9 cellular contexts compared by ENCODE assay signal in the genomic region with DNA sequence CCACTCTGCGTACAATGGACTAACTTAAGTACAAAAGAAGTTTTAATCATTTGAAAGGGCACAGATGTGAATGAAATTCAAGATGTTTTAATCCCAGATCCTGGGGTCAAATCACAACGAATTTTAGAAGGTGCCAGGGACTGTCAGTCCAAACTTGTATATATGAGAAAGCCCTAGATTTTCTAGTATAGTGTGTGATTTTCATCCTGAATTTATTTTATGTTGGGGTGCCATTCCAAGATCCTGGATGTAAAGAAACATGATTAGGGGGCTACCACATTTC.
DNase-seq lines count a peak whose midpoint lies in the region; ATAC-seq and TF ChIP-seq lines count a peak whose summit lies in the region.
"Had no signal": no experiment of that assay in that cellular context is flagged by ENCODE, and none has a peak within 500 bp of the region (broad histone marks: within the 10 kb centered on the region; RNA-seq: fewer than 3 reads in every experiment).

No MANE protein-coding gene starts in this region.

- peak overlapping the region; percentile 73 for H3K27ac ChIP-seq in lower lobe of right lung

- H3K27me3 ChIP-seq in lower lobe of right lung (ENCODE audit: low read depth): no peaks in the 10 kb centered on the region

- ATAC-seq in lower lobe of right lung (no peak), HG02884 (IDR thresholded peaks at IDR 0.05; ENCODE audit: unreplicated experiment) (no peak)

- no peaks in the 10 kb centered on the region for H3K9me3 Mint-ChIP-seq in activated naive CD4-positive, alpha-beta T cell treated with anti-CD3 and anti-CD28 coated beads, Interleukin-2, amount 50 U/mL, for 24 hours
- H3K9me3 Mint-ChIP-seq in activated naive CD8-positive, alpha-beta T cell treated with anti-CD3 and anti-CD28 coated beads for 36 hours: no peaks in the 10 kb centered on the region
- no peaks in the 10 kb centered on the region for H3K9me3 Mint-ChIP-seq in type B pancreatic cell

- peaks cover 57% of the 10 kb centered on the region for H3K4me1 ChIP-seq in lower lobe of right lung

- peak overlapping the region; percentile 100 for H3K27ac Mint-ChIP-seq in activated naive CD4-positive, alpha-beta T cell treated with anti-CD3 and anti-CD28 coated beads, Interleukin-2, amount 50 U/mL, for 24 hours
- peak overlapping the region; percentile 94 for H3K27ac Mint-ChIP-seq in activated naive CD8-positive, alpha-beta T cell treated with anti-CD3 and anti-CD28 coated beads for 36 hours
- peak overlapping the region; percentile 88 for H3K27ac Mint-ChIP-seq in type B pancreatic cell

- H3K4me3 Mint-ChIP-seq in activated naive CD4-positive, alpha-beta T cell treated with anti-CD3 and anti-CD28 coated beads, Interleukin-2, amount 50 U/mL, for 24 hours: peak overlapping the region; percentile 88
- H3K4me3 Mint-ChIP-seq in activated naive CD8-positive, alpha-beta T cell treated with anti-CD3 and anti-CD28 coated beads for 36 hours: peak overlapping the region; percentile 78
- peak overlapping the region; percentile 60 for H3K4me3 Mint-ChIP-seq in type B pancreatic cell

- no peaks in the 10 kb centered on the region for H3K27me3 Mint-ChIP-seq in activated naive CD4-positive, alpha-beta T cell treated with anti-CD3 and anti-CD28 coated beads, Interleukin-2, amount 50 U/mL, for 24 hours
- no peaks in the 10 kb centered on the region for H3K27me3 Mint-ChIP-seq in activated naive CD8-positive, alpha-beta T cell treated with anti-CD3 and anti-CD28 coated beads for 36 hours
- H3K27me3 Mint-ChIP-seq in type B pancreatic cell: no peaks in the 10 kb centered on the region

- H3K36me3 Mint-ChIP-seq in activated naive CD4-positive, alpha-beta T cell treated with anti-CD3 and anti-CD28 coated beads, Interleukin-2, amount 50 U/mL, for 24 hours: peaks cover 12% of the 10 kb centered on the region
- H3K36me3 Mint-ChIP-seq in activated naive CD8-positive, alpha-beta T cell treated with anti-CD3 and anti-CD28 coated beads for 36 hours: peaks cover 53% of the 10 kb centered on the region
- H3K36me3 Mint-ChIP-seq in type B pancreatic cell: peaks cover 3% of the 10 kb centered on the region

- H3K4me3 ChIP-seq in lower lobe of right lung: no peak overlapping the region

- H3K36me3 ChIP-seq in lower lobe of right lung: no peaks in the 10 kb centered on the region

- intact Hi-C loops in lower lobe of right lung (cut with DNase I): no loop called here

- no peak for DNase-seq in activated naive CD4-positive, alpha-beta T cell treated with Interleukin-2 at 50 U/mL for 16 hours
- DNase-seq in activated naive CD8-positive, alpha-beta T cell treated with anti-CD3 and anti-CD28 coated beads for 36 hours: no peak
- DNase-seq in lower lobe of right lung: no peak
- no peak for DNase-seq in type B pancreatic cell (ENCODE audit: extremely low spot score, unreplicated experiment)
- no peak for DNase-seq in Ammon's horn (ENCODE audit: low spot score)
- DNase-seq in pons (ENCODE audit: low spot score): no peak
- DNase-seq: NCI-H774 had no signal

- H3K9me3 ChIP-seq in lower lobe of right lung: no peaks in the 10 kb centered on the region

- H3K4me1 Mint-ChIP-seq in activated naive CD4-positive, alpha-beta T cell treated with anti-CD3 and anti-CD28 coated beads, Interleukin-2, amount 50 U/mL, for 24 hours: peaks cover 66% of the 10 kb centered on the region
- peaks cover 71% of the 10 kb centered on the region for H3K4me1 Mint-ChIP-seq in activated naive CD8-positive, alpha-beta T cell treated with anti-CD3 and anti-CD28 coated beads for 36 hours
- H3K4me1 Mint-ChIP-seq in type B pancreatic cell (ENCODE audit: unreplicated experiment): peaks cover 48% of the 10 kb centered on the region

- TF ChIP-seq CTCF in lower lobe of right lung (IDR thresholded peaks at IDR 0.05): no peak
- TF ChIP-seq CTCF in type B pancreatic cell (conservative IDR thresholded peaks at IDR 0.05): no peak
